ENCODE assay signal across 8 cellular contexts in the genomic region with DNA sequence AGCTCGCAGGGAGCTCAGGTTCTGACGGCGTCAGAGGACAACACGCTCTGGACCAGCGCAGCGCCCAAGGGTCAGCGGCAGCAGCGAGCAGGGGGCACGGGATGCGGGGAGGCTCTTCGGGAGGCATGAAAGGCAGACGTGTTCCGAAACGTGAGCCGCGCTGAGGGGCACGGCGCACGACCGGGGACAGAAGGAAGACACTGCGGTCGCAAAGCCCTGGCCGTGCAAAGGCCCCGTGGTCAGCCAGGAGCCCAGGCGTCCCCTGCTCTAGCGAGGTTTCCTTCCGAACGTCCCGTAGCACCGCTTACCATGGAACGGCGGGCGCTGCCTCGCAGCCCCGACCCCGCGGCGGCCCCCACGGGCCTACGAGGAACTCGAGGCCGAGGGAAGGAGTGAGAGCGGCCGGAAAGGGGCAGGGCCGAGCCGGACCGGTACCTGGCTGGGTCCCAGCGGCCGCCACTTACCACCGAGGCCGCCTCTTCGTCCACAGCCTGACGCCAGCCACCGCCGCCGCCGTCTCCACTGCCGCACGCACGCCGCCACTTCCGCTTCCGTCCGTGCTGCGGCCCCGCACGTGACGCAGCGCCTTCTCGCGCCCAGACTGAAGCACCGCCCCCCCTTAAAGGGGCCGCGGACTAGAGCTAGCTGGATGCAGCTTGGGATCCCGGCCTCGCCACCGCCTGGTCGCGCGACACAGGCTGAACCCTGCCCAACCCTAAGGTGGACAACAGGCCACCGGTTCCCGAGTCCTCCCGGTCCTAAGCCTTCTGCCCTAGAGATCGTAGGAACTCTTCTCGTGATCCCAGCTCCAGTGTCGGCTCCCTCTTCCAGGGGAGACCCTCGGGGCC. TPM values are rescaled to one million over a fixed set of nuclear protein-coding genes. Genes with fewer than 3 reads are reported as not detected.
A peak's percentile ranks its signal among the peaks of the same experiment; 100 is the strongest.
DNase-seq lines count a peak whose midpoint lies in the region; ATAC-seq and TF ChIP-seq lines count a peak whose summit lies in the region.

No MANE protein-coding gene starts in this region.

- peaks cover 13 to 39% (median 34%) of the 10 kb centered on the region in 4 donors for H3K4me1 Mint-ChIP-seq in naive thymus-derived CD8-positive, alpha-beta T cell

- peak overlapping the region; percentile 83 for H3K9ac ChIP-seq in KMS-11
- peak overlapping the region; percentile 96 for H3K9ac ChIP-seq in fibroblast of lung (ENCODE audit: insufficient read depth, low read length)

- no peaks in the 10 kb centered on the region for H3K9me3 Mint-ChIP-seq in naive thymus-derived CD8-positive, alpha-beta T cell

- H3K36me3 ChIP-seq in KMS-11 (ENCODE audit: insufficient read depth) (no peaks in the 10 kb centered on the region), Peyer's patch (peaks cover 0 to 30% (median 0%) of the 10 kb centered on the region in 3 donors), fibroblast of lung (ENCODE audit: control insufficient read depth, insufficient read depth, low read length) (peaks cover 15% of the 10 kb centered on the region)

- H4K20me1 ChIP-seq in KMS-11 (ENCODE audit: insufficient read depth) (no peaks in the 10 kb centered on the region), fibroblast of lung (ENCODE audit: control insufficient read depth, extremely low read depth, insufficient read depth, low read length) (no peaks in the 10 kb centered on the region)

- no peaks in the 10 kb centered on the region for H3K27me3 Mint-ChIP-seq in naive thymus-derived CD8-positive, alpha-beta T cell

- H3K27ac Mint-ChIP-seq in naive thymus-derived CD8-positive, alpha-beta T cell = peak overlapping the region; percentile 88 to 99 (median 97)

- no peaks in the 10 kb centered on the region for H3K27me3 ChIP-seq in KMS-11 (ENCODE audit: insufficient read depth, low read depth)
- no peaks in the 10 kb centered on the region for H3K27me3 ChIP-seq in Peyer's patch
- H3K27me3 ChIP-seq in fibroblast of lung (ENCODE audit: control insufficient read depth, insufficient read depth, low read length) = no peaks in the 10 kb centered on the region

- H3K9me3 ChIP-seq in Peyer's patch = no peaks in the 10 kb centered on the region
- no peaks in the 10 kb centered on the region for H3K9me3 ChIP-seq in fibroblast of lung (ENCODE audit: control insufficient read depth, insufficient read depth, low read depth, low read length)

- H3K79me2 ChIP-seq in KMS-11 (ENCODE audit: insufficient read depth, low read depth) (peaks cover 35% of the 10 kb centered on the region), fibroblast of lung (ENCODE audit: control insufficient read depth, insufficient read depth, low read length) (peaks cover 53% of the 10 kb centered on the region)

- peak; percentile 87 to 91 for TF ChIP-seq POLR2A in Peyer's patch (IDR thresholded peaks at IDR 0.05)

- TF ChIP-seq CTCF in KMS-11 (conservative IDR thresholded peaks at IDR 0.05; ENCODE audit: low read depth, low read length) = no peak
- TF ChIP-seq CTCF in Peyer's patch (IDR thresholded peaks at IDR 0.05) = no peak
- no peak for TF ChIP-seq CTCF in fibroblast of lung (conservative IDR thresholded peaks at IDR 0.05 in 1 of 2, IDR thresholded peaks at IDR 0.05 in 1 of 2; ENCODE audit: low read depth in 1 of 2, low read length in 2 of 2)

- DNase-seq in DMS53 (lab: John Stamatoyannopoulos, UW) (peak; percentile 95), Peyer's patch (peak; percentile 94 to 97 (median 96)), fibroblast of lung (ENCODE audit: low read depth in 2 of 2) (peak; percentile 86)
- peak; percentile 71 to 84 for DNase-seq in activated T-helper 1 cell treated with anti-CD3 and anti-CD28 coated beads, Interleukin-2, amount 50 U/mL, for 16 hours (ENCODE audit: low read depth in 1 of 2, low spot score in 1 of 2)
- DNase-seq in naive thymus-derived CD8-positive, alpha-beta T cell = peak; percentile 74 to 89 (median 84)
- peak; percentile 72 to 87 (median 80) for DNase-seq in stimulated activated naive CD4-positive, alpha-beta T cell (lab: John Stamatoyannopoulos, UW)

- H3K4me2 ChIP-seq in KMS-11 = peak overlapping the region; percentile 94
- H3K4me2 ChIP-seq in fibroblast of lung (ENCODE audit: extremely low read depth, insufficient read depth, low read length) = peak overlapping the region; percentile 100

- H3K4me1 ChIP-seq in KMS-11 (ENCODE audit: low read depth, poor library complexity, severe bottlenecking) = peaks cover 17% of the 10 kb centered on the region
- H3K4me1 ChIP-seq in Peyer's patch = peaks cover 0 to 44% (median 16%) of the 10 kb centered on the region in 4 donors
- peaks cover 9% of the 10 kb centered on the region for H3K4me1 ChIP-seq in fibroblast of lung (ENCODE audit: control insufficient read depth, extremely low read depth, insufficient read depth, low read length)

- H3K4me3 Mint-ChIP-seq in naive thymus-derived CD8-positive, alpha-beta T cell = peak overlapping the region; percentile 92 to 99 (median 98)

- no peak overlapping the region for H3K4me3 ChIP-seq in KMS-11 (IDR thresholded peaks at IDR 0.05; ENCODE audit: insufficient read depth, low read depth, low read length)
- H3K4me3 ChIP-seq in Peyer's patch = peak overlapping the region; percentile 78 to 98 (median 85)
- peak overlapping the region; percentile 77 to 95 (median 89) for H3K4me3 ChIP-seq in fibroblast of lung (replicated peaks in 1 of 4; ENCODE audit: control extremely low read depth in 1 of 4, insufficient read depth in 1 of 4, low read depth in 3 of 4, low read length in 4 of 4)

- H2AFZ ChIP-seq in KMS-11 (ENCODE audit: low read depth) (peak overlapping the region; percentile 68), fibroblast of lung (ENCODE audit: low read length) (peak overlapping the region; percentile 26)

- POLR2A ChIA-PET in naive thymus-derived CD8-positive, alpha-beta T cell (lab: Charles Lee) = interaction anchor here (0.5 to 3.9 kb wide), 29 partner anchors 8 to 754 kb away, joined by 3 to 37 read pairs (median 6); a partner anchor contains a TSS

- peak; percentile 61 for ATAC-seq in GM21717 (IDR thresholded peaks at IDR 0.05; ENCODE audit: unreplicated experiment)
- peak; percentile 85 to 89 for ATAC-seq in naive thymus-derived CD8-positive, alpha-beta T cell

- H3K27ac ChIP-seq in KMS-11 (peak overlapping the region; percentile 70), Peyer's patch (peak overlapping the region; percentile 91 to 98 (median 94)), fibroblast of lung (ENCODE audit: insufficient read depth, low read length) (peak overlapping the region; percentile 98)

- peaks cover 0 to 8% (median 0%) of the 10 kb centered on the region in 3 donors for H3K36me3 Mint-ChIP-seq in naive thymus-derived CD8-positive, alpha-beta T cell

RNA-seq across cellular contexts. Expression of a gene that starts 9.4 kb away (rescaled TPM):
- 10 to 100 TPM; 52.0 to 95.9 (median 68.4) TPM for total RNA-seq in Peyer's patch
- 59.1 and 74.5 TPM in 2 replicates for total RNA-seq in fibroblast of lung
- polyA plus RNA-seq in fibroblast of lung = 23.0 and 25.8 TPM in 2 replicates
- 38.3 and 53.8 TPM in 2 replicates for polyA plus RNA-seq in fibroblast of lung (2012)
- polyA minus RNA-seq in fibroblast of lung (ENCODE audit: low replicate concordance) = 18.9 and 29.3 TPM in 2 replicates
- total RNA-seq in naive thymus-derived CD8-positive, alpha-beta T cell = 100 to 1,000 TPM; 106 to 109 TPM
- 100 to 1,000 TPM; 153 to 207 (median 155) TPM for polyA plus RNA-seq in naive thymus-derived CD8-positive, alpha-beta T cell

RNA-seq across cellular contexts. Expression of a gene that starts 12.5 kb away (rescaled TPM):
- total RNA-seq in Peyer's patch = 10 to 100 TPM; 10.3 to 18.2 (median 14.8) TPM
- total RNA-seq in fibroblast of lung = 3.9 and 6.9 TPM in 2 replicates
- 4.2 and 5.0 TPM in 2 replicates for polyA plus RNA-seq in fibroblast of lung
- 12.9 and 21.2 TPM in 2 replicates for polyA plus RNA-seq in fibroblast of lung (2012)
- polyA minus RNA-seq in fibroblast of lung (ENCODE audit: low replicate concordance) = 5.8 and 6.4 TPM in 2 replicates
- total RNA-seq in naive thymus-derived CD8-positive, alpha-beta T cell = 10 to 100 TPM; 18.5 to 19.9 TPM
- under 1 TPM; 0.23 to 0.84 (median 0.36) TPM for polyA plus RNA-seq in naive thymus-derived CD8-positive, alpha-beta T cell

RNA-seq across cellular contexts. Expression of a gene that starts 27.6 kb away (rescaled TPM):
- total RNA-seq in Peyer's patch = 100 to 1,000 TPM in 1 of 4 donors, 10 to 100 TPM in 3; 47.0 to 101 (median 57.2) TPM
- 4.1 and 6.8 TPM in 2 replicates for total RNA-seq in fibroblast of lung
- polyA plus RNA-seq in fibroblast of lung = 6.1 and 12.0 TPM in 2 replicates
- 12.0 and 20.9 TPM in 2 replicates for polyA plus RNA-seq in fibroblast of lung (2012)
- 39.0 and 40.1 TPM in 2 replicates for polyA minus RNA-seq in fibroblast of lung (ENCODE audit: low replicate concordance)
- 10 to 100 TPM; 78.1 to 86.2 TPM for total RNA-seq in naive thymus-derived CD8-positive, alpha-beta T cell
- 1 to 10 TPM; 2.7 to 6.8 (median 3.1) TPM for polyA plus RNA-seq in naive thymus-derived CD8-positive, alpha-beta T cell

RNA-seq across cellular contexts. Expression of a gene that starts 29.3 kb away (rescaled TPM):
- total RNA-seq in Peyer's patch = 10 to 100 TPM; 18.2 to 33.3 (median 23.8) TPM
- 1.5 and 1.7 TPM in 2 replicates for total RNA-seq in fibroblast of lung
- 0.42 and 0.61 TPM in 2 replicates for polyA plus RNA-seq in fibroblast of lung
- 1.6 and 3.8 TPM in 2 replicates for polyA plus RNA-seq in fibroblast of lung (2012)
- 0.33 and 1.5 TPM in 2 replicates for polyA minus RNA-seq in fibroblast of lung (ENCODE audit: low replicate concordance)
- 1 to 10 TPM; 4.2 to 4.5 TPM for total RNA-seq in naive thymus-derived CD8-positive, alpha-beta T cell
- polyA plus RNA-seq in naive thymus-derived CD8-positive, alpha-beta T cell = 1 to 10 TPM; 1.9 to 3.6 (median 3.6) TPM

RNA-seq across cellular contexts. Expression of a gene that starts 29.3 kb away (rescaled TPM):
- total RNA-seq in Peyer's patch (10 to 100 TPM; 45.4 to 62.6 (median 57.0) TPM), fibroblast of lung (22.1 and 29.7 TPM in 2 replicates)
- 16.9 and 21.2 TPM in 2 replicates for polyA plus RNA-seq in fibroblast of lung
- 45.1 and 47.0 TPM in 2 replicates for polyA plus RNA-seq in fibroblast of lung (2012)
- 50.1 and 59.3 TPM in 2 replicates for polyA minus RNA-seq in fibroblast of lung (ENCODE audit: low replicate concordance)
- total RNA-seq in naive thymus-derived CD8-positive, alpha-beta T cell = 10 to 100 TPM; 20.7 to 23.4 TPM
- polyA plus RNA-seq in naive thymus-derived CD8-positive, alpha-beta T cell = 10 to 100 TPM; 12.1 to 15.5 (median 12.5) TPM
